ENCODE assay signal across 9 cellular contexts in the genomic region with DNA sequence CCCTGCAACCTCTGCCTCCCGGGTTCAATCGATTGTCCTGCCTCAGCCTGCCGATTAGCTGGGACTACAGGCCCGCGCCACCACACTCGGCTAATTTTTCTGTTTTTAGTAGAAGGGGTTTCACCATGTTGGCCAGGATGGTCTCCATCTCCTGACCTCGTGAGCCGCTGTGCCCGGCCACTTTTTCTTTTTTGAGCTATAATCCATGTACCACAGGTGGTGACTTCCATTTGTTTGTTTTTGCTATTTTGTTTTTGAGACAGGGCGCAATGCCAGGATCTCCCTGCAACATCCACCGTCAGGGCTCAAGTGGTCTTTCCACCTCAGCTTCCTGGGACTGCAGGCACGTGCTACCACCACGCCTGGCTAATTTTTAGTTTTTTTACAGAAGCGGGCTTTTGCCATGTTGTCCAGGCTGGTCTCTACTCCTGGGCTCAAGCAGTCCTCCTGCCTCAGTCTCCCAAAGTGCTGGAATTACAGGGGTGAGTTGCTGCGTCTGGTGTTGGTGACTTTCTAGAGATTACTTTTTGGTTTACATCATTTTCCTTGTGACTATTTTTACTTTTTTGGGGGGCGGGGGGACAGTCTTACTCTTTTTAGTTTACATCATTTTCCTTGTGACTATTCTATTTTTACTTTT.
A peak's percentile ranks its signal among the peaks of the same experiment; 100 is the strongest.
DNase-seq lines count a peak whose midpoint lies in the region; ATAC-seq, FAIRE-seq and TF ChIP-seq lines count a peak whose summit lies in the region.
"Had no signal": no experiment of that assay in that cellular context is flagged by ENCODE, and none has a peak within 500 bp of the region (broad histone marks: within the 10 kb centered on the region; RNA-seq: fewer than 3 reads in every experiment).

No MANE protein-coding gene starts in this region.

- H3K4me2 ChIP-seq in OCI-LY3 (ENCODE audit: low read length) (peak overlapping the region; percentile 97), parathyroid adenoma (ENCODE audit: low read length) (peak overlapping the region; percentile 57)

- DNase-seq in GM06990 (ENCODE audit: extremely low read depth, insufficient read length) (no peak), epithelial cell of esophagus (ENCODE audit: low read depth) (no peak), H54 (ENCODE audit: insufficient read length, low spot score) (no peak), 8988T (no peak), islet precursor cell (no peak)
- DNase-seq: stimulated activated CD4-positive, alpha-beta T cell treated with anti-CD3 and anti-CD28 coated beads, Interleukin-4, amount 100 ng/mL, for 24 hours had no signal

- FAIRE-seq in H54 (lab: Jason Lieb, UNC): no peak

- H3K4me1 ChIP-seq in OCI-LY3 (ENCODE audit: low read length) (peaks cover 29% of the 10 kb centered on the region), parathyroid adenoma (peaks cover 25% of the 10 kb centered on the region)

- H3K27me3 ChIP-seq in GM06990 (replicated peaks; ENCODE audit: control insufficient read depth, insufficient read depth, low read length) (no peaks in the 10 kb centered on the region), OCI-LY3 (ENCODE audit: low read depth, low read length) (no peaks in the 10 kb centered on the region), parathyroid adenoma (ENCODE audit: control insufficient read depth, insufficient read depth, low read length) (no peaks in the 10 kb centered on the region)

- H3K36me3 ChIP-seq in GM06990 (ENCODE audit: control insufficient read depth, insufficient read depth, low read length): peaks cover 19% of the 10 kb centered on the region
- peaks cover 48% of the 10 kb centered on the region for H3K36me3 ChIP-seq in OCI-LY3 (replicated peaks; ENCODE audit: low read depth, low read length)
- no peaks in the 10 kb centered on the region for H3K36me3 ChIP-seq in parathyroid adenoma (ENCODE audit: control insufficient read depth, insufficient read depth, low read length)

- H3K9me3 ChIP-seq in OCI-LY3 (ENCODE audit: insufficient read depth, low read length): no peaks in the 10 kb centered on the region
- no peaks in the 10 kb centered on the region for H3K9me3 ChIP-seq in parathyroid adenoma (ENCODE audit: control insufficient read depth, low read length)

- H2AFZ ChIP-seq in OCI-LY3 (ENCODE audit: low read depth, low read length): no peak overlapping the region
- H2AFZ ChIP-seq in parathyroid adenoma: no peak overlapping the region

- ATAC-seq in GM19023 (IDR thresholded peaks at IDR 0.05; ENCODE audit: unreplicated experiment): no peak

- TF ChIP-seq CTCF in GM06990 (IDR thresholded peaks at IDR 0.05; ENCODE audit: insufficient read depth, low read length, poor library complexity, severe bottlenecking) (no peak), OCI-LY3 (IDR thresholded peaks at IDR 0.05; ENCODE audit: low read depth, low read length) (no peak), epithelial cell of esophagus (IDR thresholded peaks at IDR 0.05; ENCODE audit: insufficient read depth, low read depth, low read length, missing control alignments) (no peak), parathyroid adenoma (IDR thresholded peaks at IDR 0.05) (no peak)

- H3K4me3 ChIP-seq in GM06990 (replicated peaks; ENCODE audit: low read depth, low read length) (peak overlapping the region; percentile 78), OCI-LY3 (ENCODE audit: low read length) (peak overlapping the region; percentile 98), epithelial cell of esophagus (ENCODE audit: low read length) (peak overlapping the region; percentile 92), parathyroid adenoma (ENCODE audit: low read depth, low read length) (peak overlapping the region; percentile 89)

- H4K20me1 ChIP-seq in OCI-LY3 (ENCODE audit: insufficient read depth, low read length): peaks cover 12% of the 10 kb centered on the region

- TF ChIP-seq POLR2A in H54 (IDR thresholded peaks at IDR 0.05; ENCODE audit: low read depth, low read length): no peak

- H3K27ac ChIP-seq in OCI-LY3 (ENCODE audit: low read length) (peak overlapping the region; percentile 88), parathyroid adenoma (peak overlapping the region; percentile 99)

- H3K9ac ChIP-seq in OCI-LY3 (ENCODE audit: low read length) (peak overlapping the region; percentile 99), parathyroid adenoma (no peak overlapping the region)

- H3K79me2 ChIP-seq in OCI-LY3 (ENCODE audit: low read length) (peaks cover 44% of the 10 kb centered on the region), parathyroid adenoma (peaks cover 30% of the 10 kb centered on the region)
